1 cellular context compared by ENCODE assay signal in genomic region chr7:76303829-76304505, GRCh38.
TF ChIP-seq lines count a peak whose summit lies in the region.

No MANE protein-coding gene starts in this region.

TF ChIP-seq in HepG2, 621 proteins besides CTCF, POLR2A, EP300 and RAD21 (continued from another document):
- TF ChIP-seq ZNF687 (CRISPR knock-in tag; IDR thresholded peaks at IDR 0.05) (peak; percentile 34), ZNF282 (IDR thresholded peaks at IDR 0.05; ENCODE audit: partially characterized antibody) (no peak), PRDM15 (CRISPR knock-in tag; IDR thresholded peaks at IDR 0.05) (no peak), MED1 (CRISPR knock-in tag; IDR thresholded peaks at IDR 0.05) (no peak), ZFY (CRISPR knock-in tag; IDR thresholded peaks at IDR 0.05) (peak; percentile 4; the same call in 1 of the 2 replicates), ZFP1 (CRISPR knock-in tag; IDR thresholded peaks at IDR 0.05) (no peak), TCF7 (IDR thresholded peaks at IDR 0.05; ENCODE audit: low read depth) (0 out of 2 replicates have a peak, but pooled peaks have one; percentile 23), AGO2 (optimal IDR thresholded peaks at IDR 0.05; ENCODE audit: low read depth, low read length) (peak; percentile 11), GABPA (IDR thresholded peaks at IDR 0.05; ENCODE audit: low read depth, low read length) (no peak), GABPA (CRISPR knock-in tag; IDR thresholded peaks at IDR 0.05; ENCODE audit: low read depth) (0 out of 2 replicates have a peak, but pooled peaks have one; percentile 1), ZNF766 (CRISPR knock-in tag; IDR thresholded peaks at IDR 0.05; ENCODE audit: borderline replicate concordance) (0 out of 2 replicates have a peak, but pooled peaks have one; percentile 3), HNRNPL (IDR thresholded peaks at IDR 0.05; ENCODE audit: low read depth, low read length) (0 out of 2 replicates have a peak, but pooled peaks have one; percentile 29)
